8 cellular contexts compared by ENCODE assay signal in the genomic region with DNA sequence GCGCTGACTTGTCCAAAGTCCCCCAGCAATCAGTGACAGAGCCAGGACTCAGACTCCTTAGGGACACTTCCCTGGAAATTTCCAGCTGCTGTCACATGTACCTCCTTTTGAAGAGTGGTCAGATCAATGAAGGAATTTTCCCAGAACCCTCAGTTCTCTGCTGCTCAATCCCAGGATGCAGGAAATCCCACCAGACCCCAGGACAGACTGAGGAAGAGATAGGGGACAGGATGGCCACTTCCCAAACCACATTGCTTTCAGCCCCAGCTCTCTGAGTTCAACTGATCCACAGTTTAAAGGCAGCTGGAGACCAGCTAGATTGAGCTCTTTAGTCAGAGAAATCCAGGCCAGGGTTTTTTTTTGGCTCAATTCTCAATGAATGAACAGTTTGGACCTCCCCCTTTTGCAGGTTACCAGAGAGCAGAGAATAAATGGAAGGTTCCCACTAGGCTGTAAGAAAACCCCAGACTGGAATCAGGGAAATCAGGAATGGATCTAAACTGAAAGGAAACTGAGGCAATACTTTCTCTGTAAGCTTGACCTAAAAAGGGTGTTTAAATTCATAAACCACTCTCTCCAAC. TPM values are rescaled to one million over a fixed set of nuclear protein-coding genes. Genes with fewer than 3 reads are reported as not detected.
DNase-seq lines count a peak whose midpoint lies in the region; ATAC-seq and TF ChIP-seq lines count a peak whose summit lies in the region.

No MANE protein-coding gene starts in this region.

- no peak for ATAC-seq in HG03045 (IDR thresholded peaks at IDR 0.05; ENCODE audit: unreplicated experiment)

- DNase-seq in EL (peak; percentile 57), LHCN-M2 (ENCODE audit: low read depth) (peak; percentile 52), SK-N-DZ (ENCODE audit: low spot score) (peak; percentile 75), fibroblast of villous mesenchyme (ENCODE audit: low read depth) (peak; percentile 53), retinal pigment epithelial cell (ENCODE audit: low read depth) (peak; percentile 5), NCI-H748 treated with DMSO at 0.1 percent for 48 hours (lab: John Stamatoyannopoulos, UW) (no peak), MG63 (no peak)

- H3K36me3 ChIP-seq in MG63: no peaks in the 10 kb centered on the region

- 0 out of 2 replicates have a peak, but pooled peaks cover 4% of the 10 kb centered on the region for H3K9me3 ChIP-seq in MG63

- H3K27me3 ChIP-seq in MG63: no peaks in the 10 kb centered on the region

- TF ChIP-seq CTCF in fibroblast of villous mesenchyme (IDR thresholded peaks at IDR 0.05; ENCODE audit: insufficient read depth, low read depth, low read length): no peak
- no peak for TF ChIP-seq CTCF in retinal pigment epithelial cell (conservative IDR thresholded peaks at IDR 0.05; ENCODE audit: low read depth, low read length)

- H3K4me3 ChIP-seq in fibroblast of villous mesenchyme (ENCODE audit: low read depth, low read length) (no peak overlapping the region), retinal pigment epithelial cell (ENCODE audit: low read length) (no peak overlapping the region), MG63 (no peak overlapping the region)

RNA-seq across cellular contexts. Expression of a gene that starts 1.5 kb away (rescaled TPM):
- total RNA-seq in LHCN-M2 (2014; rRNA removed) (0.06 TPM in 1 of 2 replicates, not detected in the other), fibroblast of villous mesenchyme (not detected in 2 replicates)
- 0.02 TPM for polyA plus RNA-seq in LHCN-M2 (2012)
- polyA plus RNA-seq in SK-N-DZ (2014; cell fraction: cytosol; rRNA removed): 0.79 and 1.0 TPM in 2 replicates
- polyA plus RNA-seq in SK-N-DZ (2014; cell fraction: nucleus; rRNA removed): 0.25 and 2.2 TPM in 2 replicates
- 11.6 and 15.7 TPM in 2 replicates for total RNA-seq in MG63 (2014; rRNA removed; shearing (Covaris generic); ENCODE audit: low replicate concordance)

RNA-seq across cellular contexts. Expression of a gene that starts 24.8 kb away (rescaled TPM):
- total RNA-seq in LHCN-M2 (2014; rRNA removed) (not detected in 2 replicates), fibroblast of villous mesenchyme (not detected in 2 replicates)
- not detected for polyA plus RNA-seq in LHCN-M2 (2012)
- not detected in 2 replicates for polyA plus RNA-seq in SK-N-DZ (2014; cell fraction: cytosol; rRNA removed)
- polyA plus RNA-seq in SK-N-DZ (2014; cell fraction: nucleus; rRNA removed): not detected in 2 replicates
- total RNA-seq in MG63 (2014; rRNA removed; shearing (Covaris generic); ENCODE audit: low replicate concordance): 0.23 TPM in 1 of 2 replicates, not detected in the other

RNA-seq across cellular contexts. Expression of a gene that starts 28.0 kb away (rescaled TPM):
- total RNA-seq in LHCN-M2 (2014; rRNA removed): 5.1 and 8.7 TPM in 2 replicates
- polyA plus RNA-seq in LHCN-M2 (2012): 22.7 TPM
- 11.0 and 12.3 TPM in 2 replicates for polyA plus RNA-seq in SK-N-DZ (2014; cell fraction: cytosol; rRNA removed)
- 17.5 and 29.6 TPM in 2 replicates for polyA plus RNA-seq in SK-N-DZ (2014; cell fraction: nucleus; rRNA removed)
- total RNA-seq in fibroblast of villous mesenchyme: 9.7 and 11.7 TPM in 2 replicates
- total RNA-seq in MG63 (2014; rRNA removed; shearing (Covaris generic); ENCODE audit: low replicate concordance): 18.2 and 22.1 TPM in 2 replicates

RNA-seq across cellular contexts. Expression of a gene that starts 58.0 kb away (rescaled TPM):
- total RNA-seq in LHCN-M2 (2014; rRNA removed) (22.2 and 28.8 TPM in 2 replicates), fibroblast of villous mesenchyme (32.2 and 33.2 TPM in 2 replicates)
- 41.6 TPM for polyA plus RNA-seq in LHCN-M2 (2012)
- polyA plus RNA-seq in SK-N-DZ (2014; cell fraction: cytosol; rRNA removed): 47.3 and 50.9 TPM in 2 replicates
- polyA plus RNA-seq in SK-N-DZ (2014; cell fraction: nucleus; rRNA removed): 87.5 and 113 TPM in 2 replicates
- 42.0 and 57.2 TPM in 2 replicates for total RNA-seq in MG63 (2014; rRNA removed; shearing (Covaris generic); ENCODE audit: low replicate concordance)

Comparison
In these comparisons a context has a peak if more than half of its experiments do, and no peak if none do; other contexts are left out.
1. DNase-seq: peak in EL (single experiment), LHCN-M2 (single experiment), SK-N-DZ (single experiment), fibroblast of villous mesenchyme (single experiment) and retinal pigment epithelial cell (single experiment); none in NCI-H748 treated with DMSO at 0.1 percent for 48 hours (single experiment) and MG63 (single experiment).
2. RNA of a gene that starts 1.5 kb away (total RNA-seq): 11.6 to 15.7 TPM in MG63; 0.06 TPM in LHCN-M2 and not detected in fibroblast of villous mesenchyme; every median in the first group is over 10 times any median in the second.